In genomic region chr6:99348823-99349619, GRCh38 we compare ENCODE assay signal across 8 cellular contexts. TPM values are rescaled to one million over a fixed set of nuclear protein-coding genes. Genes with fewer than 3 reads are reported as not detected.
DNase-seq lines count a peak whose midpoint lies in the region; ATAC-seq and TF ChIP-seq lines count a peak whose summit lies in the region.

No MANE protein-coding gene starts in this region.

- DNase-seq in left cardiac atrium, result no peak
- no peak for DNase-seq in skeletal muscle cell (ENCODE audit: low read depth)
- no peak for DNase-seq in natural killer cell
- no peak for DNase-seq in NOMO-1 treated with dmso at 0.1 percent for 144 hours (lab: John Stamatoyannopoulos, UW; ENCODE audit: unreplicated experiment)

- TF ChIP-seq CTCF in VCaP (conservative IDR thresholded peaks at IDR 0.05) (no peak), natural killer cell (IDR thresholded peaks at IDR 0.05) (no peak)

- no peaks in the 10 kb centered on the region for H3K4me1 Mint-ChIP-seq in natural killer cell

- intact Hi-C loops in left cardiac atrium (cut with DNase I), result no loop called here
- intact Hi-C loops in natural killer cell (cut with micrococcal nuclease), result no loop called here

- H3K4me3 Mint-ChIP-seq in natural killer cell, result no peak overlapping the region

- no peak overlapping the region for H3K27ac Mint-ChIP-seq in natural killer cell

- peaks cover 46 to 73% of the 10 kb centered on the region in 2 donors for H3K27me3 Mint-ChIP-seq in natural killer cell (ENCODE audit: low read depth in 2 of 2)

- H3K27ac ChIP-seq in VCaP, result peak overlapping the region; percentile 85

- H3K4me3 ChIP-seq in skeletal muscle cell (ENCODE audit: low read depth, low read length), result peak overlapping the region; percentile 62

- H3K36me3 Mint-ChIP-seq in natural killer cell, result no peaks in the 10 kb centered on the region

- peak; percentile 32 for ATAC-seq in GM18867 (IDR thresholded peaks at IDR 0.05; ENCODE audit: unreplicated experiment)
- ATAC-seq in HG02798 (IDR thresholded peaks at IDR 0.05; ENCODE audit: poor library complexity, unreplicated experiment), result peak; percentile 36
- peak; percentile 43 to 56 for ATAC-seq in left cardiac atrium
- no peak for ATAC-seq in natural killer cell
- no peak for ATAC-seq in GM21447 (IDR thresholded peaks at IDR 0.05; ENCODE audit: unreplicated experiment)

- no peaks in the 10 kb centered on the region for H3K9me3 Mint-ChIP-seq in natural killer cell

RNA-seq across cellular contexts. Expression of gene FAXC, which starts 0.5 kb away (rescaled TPM):
- under 1 TPM in 1 of 2 donors, not detected in 1; 0.42 TPM for total RNA-seq in left cardiac atrium
- total RNA-seq in natural killer cell, result not detected

RNA-seq across cellular contexts. Expression of gene COQ3, which starts 45.0 kb away (rescaled TPM):
- 10 to 100 TPM; 24.1 to 25.2 TPM for total RNA-seq in left cardiac atrium
- total RNA-seq in natural killer cell, result 1 to 10 TPM; 2.5 to 3.7 (median 2.6) TPM

Comparison
In these comparisons a context has a peak if more than half of its experiments do, and no peak if none do; other contexts are left out.
1. ATAC-seq: peak in GM18867 (single experiment), HG02798 (single experiment) and left cardiac atrium (2 of 2); none in natural killer cell (0 of 3) and GM21447 (single experiment).
2. RNA of gene COQ3, which starts 45.0 kb away (total RNA-seq): 24.1 to 25.2 TPM in left cardiac atrium; 2.5 to 3.7 TPM in natural killer cell; every median in the first group is over 4 times any median in the second.